In genomic region chr15:77819271-77819806, GRCh38 we compare ENCODE assay signal across 11 cellular contexts.
DNase-seq lines count a peak whose midpoint lies in the region; ATAC-seq and TF ChIP-seq lines count a peak whose summit lies in the region.
"Had no signal": no experiment of that assay in that cellular context is flagged by ENCODE, and none has a peak within 500 bp of the region (broad histone marks: within the 10 kb centered on the region; RNA-seq: fewer than 3 reads in every experiment).

No MANE protein-coding gene starts in this region.

- H3K27me3 ChIP-seq in adipocyte (replicated peaks; ENCODE audit: control insufficient read depth, insufficient read depth, low read length) (peaks cover 79% of the 10 kb centered on the region), tibial nerve (peaks cover 0 to 76% of the 10 kb centered on the region in 2 donors)

- H3K9ac ChIP-seq in adipocyte (ENCODE audit: low read length) = no peak overlapping the region

- H3K36me3 ChIP-seq in adipocyte (ENCODE audit: control insufficient read depth, insufficient read depth, low read length, severe bottlenecking) = no peaks in the 10 kb centered on the region
- no peaks in the 10 kb centered on the region for H3K36me3 ChIP-seq in tibial nerve
- H3K36me3 ChIP-seq: SJSA1 had no signal

- TF ChIP-seq POLR2A in tibial nerve (IDR thresholded peaks at IDR 0.05) = no peak

- no peak overlapping the region for H3K4me3 Mint-ChIP-seq in activated T-cell treated with anti-CD3 and anti-CD28 coated beads, Interleukin-2, amount 50 U/mL, for 4 hours
- H3K4me3 Mint-ChIP-seq: CD4-positive, alpha-beta T cell had no signal

- no peak for DNase-seq in activated T-cell treated with anti-CD3 and anti-CD28 coated beads, Interleukin-2, amount 50 U/mL, for 4 hours
- DNase-seq in activated T-cell treated with anti-CD3 and anti-CD28 coated beads for 4 hours (no peak), adipocyte (ENCODE audit: low read depth) (peak; percentile 30), left kidney (ENCODE audit: low read depth, low spot score) (peak; percentile 74), tibial nerve (ENCODE audit: low spot score in 2 of 2) (no peak)
- no peak for DNase-seq in stimulated activated CD4-positive, alpha-beta T cell treated with anti-CD3 and anti-CD28 coated beads, Interleukin-2, amount 100 ng/mL, for 24 hours
- DNase-seq: activated naive CD4-positive, alpha-beta T cell treated with Interleukin-2 at 50 U/mL for 16 hours; CD4-positive, alpha-beta T cell had no signal

- no peaks in the 10 kb centered on the region for H3K9me3 ChIP-seq in adipocyte (ENCODE audit: control insufficient read depth, low read length)
- H3K9me3 ChIP-seq in tibial nerve = no peaks in the 10 kb centered on the region
- H3K9me3 ChIP-seq: SJSA1 had no signal

- TF ChIP-seq EP300 in tibial nerve (IDR thresholded peaks at IDR 0.05) = no peak

- ATAC-seq in activated T-cell treated with anti-CD3 and anti-CD28 coated beads, Interleukin-2, amount 50 U/mL, for 4 hours = peak; percentile 15 to 16
- ATAC-seq in HG03457 (IDR thresholded peaks at IDR 0.05; ENCODE audit: unreplicated experiment) (no peak), HG03280 (IDR thresholded peaks at IDR 0.05; ENCODE audit: unreplicated experiment) (no peak)

- no peak overlapping the region for H3K27ac ChIP-seq in tibial nerve
- H3K27ac ChIP-seq: SJSA1 had no signal

- WGBS in tibial nerve, 2 donors = 0% methylated on average over 30 of the region's 84 CpGs; no CpG with 5 or more reads in 1 of the 2 donors

- peaks cover 2% of the 10 kb centered on the region for H3K4me1 Mint-ChIP-seq in activated T-cell treated with anti-CD3 and anti-CD28 coated beads, Interleukin-2, amount 50 U/mL, for 4 hours (ENCODE audit: low read depth)

- H3K27me3 Mint-ChIP-seq in activated T-cell treated with anti-CD3 and anti-CD28 coated beads, Interleukin-2, amount 50 U/mL, for 4 hours (ENCODE audit: low read depth) = peaks cover 47% of the 10 kb centered on the region

- H3K9me3 Mint-ChIP-seq in activated T-cell treated with anti-CD3 and anti-CD28 coated beads, Interleukin-2, amount 50 U/mL, for 4 hours = no peaks in the 10 kb centered on the region
- H3K9me3 Mint-ChIP-seq: CD4-positive, alpha-beta T cell had no signal

- TF ChIP-seq CTCF in tibial nerve (IDR thresholded peaks at IDR 0.05) = no peak

- H3K4me1 ChIP-seq in adipocyte (ENCODE audit: control insufficient read depth, insufficient read depth, low read length) = no peaks in the 10 kb centered on the region
- H3K4me1 ChIP-seq in tibial nerve = peaks cover 0 to 21% (median 0%) of the 10 kb centered on the region in 4 donors

- no peak overlapping the region for H3K4me3 ChIP-seq in adipocyte (ENCODE audit: low read length)
- H3K4me3 ChIP-seq in tibial nerve = peak overlapping the region in 3 of 4 donors; percentile 11 to 46 (median 26)
- H3K4me3 ChIP-seq: SJSA1 had no signal

- no peaks in the 10 kb centered on the region for H3K36me3 Mint-ChIP-seq in activated T-cell treated with anti-CD3 and anti-CD28 coated beads, Interleukin-2, amount 50 U/mL, for 4 hours (ENCODE audit: insufficient read depth)

Comparison
In these comparisons a context has a peak if more than half of its experiments do, and no peak if none do; other contexts are left out.
1. ATAC-seq: peak in activated T-cell treated with anti-CD3 and anti-CD28 coated beads, Interleukin-2, amount 50 U/mL, for 4 hours (2 of 2); none in HG03457 (single experiment) and HG03280 (single experiment).
2. DNase-seq: peak in adipocyte (single experiment) and left kidney (single experiment); none in activated T-cell treated with anti-CD3 and anti-CD28 coated beads, Interleukin-2, amount 50 U/mL, for 4 hours (single experiment), activated T-cell treated with anti-CD3 and anti-CD28 coated beads for 4 hours (single experiment), tibial nerve (0 of 2) and stimulated activated CD4-positive, alpha-beta T cell treated with anti-CD3 and anti-CD28 coated beads, Interleukin-2, amount 100 ng/mL, for 24 hours (0 of 2).